Comparison of ENCODE assay signal across 2 cellular contexts in the genomic region with DNA sequence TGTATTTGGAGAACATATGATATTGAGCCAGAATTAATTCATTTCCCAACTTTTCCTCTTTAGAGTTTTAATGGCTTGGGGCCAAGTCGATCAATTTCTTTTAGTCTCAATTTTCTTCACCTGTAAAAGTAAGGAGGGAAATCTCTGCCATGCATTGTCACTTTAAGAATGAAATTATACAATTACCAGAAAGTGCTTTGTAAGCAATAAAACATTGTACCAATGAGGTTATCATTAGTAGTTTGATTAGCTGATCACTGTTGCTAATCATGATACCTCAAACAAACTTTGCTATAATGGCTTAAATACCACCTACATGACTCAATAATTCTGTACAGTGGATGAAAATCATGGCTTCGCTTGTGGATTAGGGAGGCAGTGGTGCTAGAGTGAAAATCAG.
A peak's percentile ranks its signal among the peaks of the same experiment; 100 is the strongest.
TF ChIP-seq lines count a peak whose summit lies in the region.

No MANE protein-coding gene starts in this region.

TF ChIP-seq in HepG2, 621 proteins besides CTCF, POLR2A, EP300 and RAD21 (continued from another document):
- TF ChIP-seq GMEB2 (CRISPR knock-in tag; IDR thresholded peaks at IDR 0.05; ENCODE audit: low read depth): no peak
- peak; percentile 84 for TF ChIP-seq MAFF (IDR thresholded peaks at IDR 0.05; ENCODE audit: low read depth, low read length)
TF ChIP-seq in HepG2: peak in this region for 2.

TF ChIP-seq in K562, 482 proteins besides CTCF, POLR2A, EP300 and RAD21 (continued from another document):
- TF ChIP-seq MAFF (IDR thresholded peaks at IDR 0.05; ENCODE audit: low read length) (peak; percentile 41), MAFK (IDR thresholded peaks at IDR 0.05; ENCODE audit: low read length) (0 out of 2 replicates have a peak, but pooled peaks have one; percentile 32), PTRF (tag; IDR thresholded peaks at IDR 0.05) (no peak)
